Comparison of ENCODE assay signal across 17 cellular contexts in genomic region chr3:31552103-31552502, GRCh38. TPM values are rescaled to one million over a fixed set of nuclear protein-coding genes. Genes with fewer than 3 reads are reported as not detected.
A peak's percentile ranks its signal among the peaks of the same experiment; 100 is the strongest.
DNase-seq lines count a peak whose midpoint lies in the region; ATAC-seq, FAIRE-seq and TF ChIP-seq lines count a peak whose summit lies in the region.
"Had no signal": no experiment of that assay in that cellular context is flagged by ENCODE, and none has a peak within 500 bp of the region (broad histone marks: within the 10 kb centered on the region; RNA-seq: fewer than 3 reads in every experiment).

No MANE protein-coding gene starts in this region.

- no peak overlapping the region for H3K27ac ChIP-seq in CD4-positive, alpha-beta T cell (ENCODE audit: low read depth, low read length)
- H3K27ac ChIP-seq in GM12878 (ENCODE audit: control insufficient read depth, insufficient read depth), result no peak overlapping the region
- H3K27ac ChIP-seq in right lobe of liver, result no peak overlapping the region

- no peak overlapping the region for H3K4me3 Mint-ChIP-seq in activated naive CD4-positive, alpha-beta T cell treated with anti-CD3 and anti-CD28 coated beads, Interleukin-2, amount 50 U/mL, for 24 hours
- H3K4me3 Mint-ChIP-seq in CD4-positive, alpha-beta T cell, result peak overlapping the region; percentile 4

- H3K36me3 ChIP-seq in GM12878 (ENCODE audit: control insufficient read depth in 2 of 2, insufficient read depth in 2 of 2, low read length in 1 of 2), result no peaks in the 10 kb centered on the region; a peak in 2 of 4 replicates
- no peaks in the 10 kb centered on the region for H3K36me3 ChIP-seq in right lobe of liver
- no peaks in the 10 kb centered on the region for H3K36me3 ChIP-seq in BE2C

- TF ChIP-seq CTCF in CD4-positive, alpha-beta T cell (IDR thresholded peaks at IDR 0.05), result no peak
- TF ChIP-seq CTCF in GM12878 (IDR thresholded peaks at IDR 0.05 in 2 of 3, conservative IDR thresholded peaks at IDR 0.05 in 1 of 3; ENCODE audit: control insufficient read depth in 2 of 3, extremely low read depth in 1 of 3, insufficient read depth in 1 of 3, low read depth in 3 of 3, low read length in 3 of 3) (no peak), right lobe of liver (IDR thresholded peaks at IDR 0.05) (no peak), BE2C (IDR thresholded peaks at IDR 0.05; ENCODE audit: low read depth, low read length) (no peak)

- SMC1A ChIA-PET in GM12878 (lab: Charles Lee; ENCODE audit: uncharacterized antibody, unreplicated experiment), result interaction anchor here (0.9 to 1.4 kb wide), 3 partner anchors 12 to 29 kb away, joined by 3 read pairs; no protein-coding TSS in a partner anchor

- no peak overlapping the region for H3K4me2 ChIP-seq in GM12878 (ENCODE audit: control insufficient read depth, insufficient read depth)

- FAIRE-seq in GM12878 (lab: Jason Lieb, UNC), result no peak
- FAIRE-seq: H1, HTR-8/SVneo had no signal

- RAD21 ChIA-PET in GM12878 (lab: Charles Lee; ENCODE audit: unreplicated experiment), result interaction anchor here (1.1 kb wide), 1 partner anchor 216 kb away, joined by 4 read pairs; no protein-coding TSS in a partner anchor

- H3K9me3 ChIP-seq in CD4-positive, alpha-beta T cell (ENCODE audit: control insufficient read depth, low read length), result no peaks in the 10 kb centered on the region
- H3K9me3 ChIP-seq in GM12878 (replicated peaks; ENCODE audit: control insufficient read depth, insufficient read depth, low read length) (peaks cover 4% of the 10 kb centered on the region; the same call in 2 of the 3 replicates), right lobe of liver (no peaks in the 10 kb centered on the region), BE2C (no peaks in the 10 kb centered on the region)
- H3K9me3 ChIP-seq: HAP-1 had no signal

- CTCF ChIA-PET in CD4-positive, alpha-beta T cell (lab: Charles Lee), result interaction anchor here (1.6 kb wide), 1 partner anchor 12 kb away, joined by 4 read pairs; no protein-coding TSS in a partner anchor
- CTCF ChIA-PET in GM12878 (lab: Yijun Ruan, JAX), result interaction anchor here (0.7 to 3.5 kb wide), 5 partner anchors 12 to 143 kb away, joined by 4 to 19 read pairs (median 5); no protein-coding TSS in a partner anchor

- in situ Hi-C loops in GM12878 (cut with MboI), result no loop called here

- H3K4me3 ChIP-seq in GM12878 (no peak overlapping the region), right lobe of liver (no peak overlapping the region), BE2C (ENCODE audit: low read depth, low read length) (no peak overlapping the region)
- H3K4me3 ChIP-seq: HAP-1 had no signal

- no peaks in the 10 kb centered on the region for H3K9me3 Mint-ChIP-seq in activated naive CD4-positive, alpha-beta T cell treated with anti-CD3 and anti-CD28 coated beads, Interleukin-2, amount 50 U/mL, for 24 hours
- H3K9me3 Mint-ChIP-seq in activated naive CD4-positive, alpha-beta T cell treated with anti-CD3 and anti-CD28 coated beads, Interleukin-2, amount 50 U/mL, for 72 hours, result peaks cover 5 to 10% of the 10 kb centered on the region in 2 donors
- H3K9me3 Mint-ChIP-seq in CD4-positive, alpha-beta T cell, result peaks cover 5% of the 10 kb centered on the region

- H3K27ac Mint-ChIP-seq in activated naive CD4-positive, alpha-beta T cell treated with anti-CD3 and anti-CD28 coated beads, Interleukin-2, amount 50 U/mL, for 24 hours, result peak overlapping the region; percentile 6
- H3K27ac Mint-ChIP-seq in activated naive CD4-positive, alpha-beta T cell treated with anti-CD3 and anti-CD28 coated beads, Interleukin-2, amount 50 U/mL, for 72 hours, result no peak overlapping the region
- peak overlapping the region; percentile 10 for H3K27ac Mint-ChIP-seq in CD4-positive, alpha-beta T cell

- no peaks in the 10 kb centered on the region for H3K27me3 ChIP-seq in CD4-positive, alpha-beta T cell (ENCODE audit: control insufficient read depth, insufficient read depth, low read length)
- H3K27me3 ChIP-seq in GM12878 (replicated peaks in 1 of 2; ENCODE audit: control insufficient read depth in 2 of 2, insufficient read depth in 2 of 2, low read length in 1 of 2), result no peaks in the 10 kb centered on the region
- no peaks in the 10 kb centered on the region for H3K27me3 ChIP-seq in right lobe of liver
- no peaks in the 10 kb centered on the region for H3K27me3 ChIP-seq in BE2C

- no peaks in the 10 kb centered on the region; the same call in 1 of the 2 replicates for H4K20me1 ChIP-seq in GM12878 (ENCODE audit: control insufficient read depth, insufficient read depth)

- TF ChIP-seq RAD21 in GM12878 (IDR thresholded peaks at IDR 0.05; ENCODE audit: insufficient read depth, low read depth, low read length), result no peak

- WGBS in GM12878 (ENCODE audit: insufficient coverage, insufficient replicate concordance, low lambda C conversion rate, missing lambda C conversion rate), result 100% methylated on average over 1 of the region's 1 CpG
- WGBS in right lobe of liver (ENCODE audit: insufficient coverage, low coverage, low lambda C conversion rate, missing lambda C conversion rate), result 27% methylated on average over 1 of the region's 1 CpG

- peaks cover 90% of the 10 kb centered on the region for H3K4me1 Mint-ChIP-seq in activated naive CD4-positive, alpha-beta T cell treated with anti-CD3 and anti-CD28 coated beads, Interleukin-2, amount 50 U/mL, for 24 hours
- peaks cover 94% of the 10 kb centered on the region for H3K4me1 Mint-ChIP-seq in CD4-positive, alpha-beta T cell (ENCODE audit: low read depth)

- TF ChIP-seq POLR2A in GM12878 (IDR thresholded peaks at IDR 0.05; ENCODE audit: low read depth, low read length) (no peak), right lobe of liver (IDR thresholded peaks at IDR 0.05) (no peak)

- no peak overlapping the region for H2AFZ ChIP-seq in GM12878 (ENCODE audit: control insufficient read depth, low read depth, low read length)

- H3K4me1 ChIP-seq in GM12878 (ENCODE audit: control insufficient read depth, insufficient read depth, low read length), result no peaks in the 10 kb centered on the region
- peaks cover 0 to 16% (median 5%) of the 10 kb centered on the region in 4 donors for H3K4me1 ChIP-seq in right lobe of liver
- H3K4me1 ChIP-seq in BE2C, result no peaks in the 10 kb centered on the region
- H3K4me1 ChIP-seq: HAP-1 had no signal

- H3K27me3 Mint-ChIP-seq in activated naive CD4-positive, alpha-beta T cell treated with anti-CD3 and anti-CD28 coated beads, Interleukin-2, amount 50 U/mL, for 24 hours, result no peaks in the 10 kb centered on the region
- no peaks in the 10 kb centered on the region for H3K27me3 Mint-ChIP-seq in CD4-positive, alpha-beta T cell
- H3K27me3 Mint-ChIP-seq: CD4-positive, alpha-beta memory T cell had no signal

- POLR2A ChIA-PET in CD4-positive, alpha-beta T cell (lab: Charles Lee), result interaction anchor here (1.3 kb wide), 1 partner anchor 20 kb away, joined by 8 read pairs; the partner anchor contains the start of gene STT3B
- POLR2A ChIA-PET in GM12878 (lab: Charles Lee), result no interaction called here

- no peak for TF ChIP-seq EP300 in GM12878 (IDR thresholded peaks at IDR 0.05; ENCODE audit: borderline replicate concordance in 1 of 2, control insufficient read depth in 1 of 2, low read depth in 2 of 2, low read length in 2 of 2)

- H3K9ac ChIP-seq in GM12878 (ENCODE audit: control insufficient read depth, insufficient read depth, low read length), result no peak overlapping the region

- no peak for DNase-seq in activated naive CD4-positive, alpha-beta T cell treated with anti-CD3 and anti-CD28 coated beads, Interleukin-2, amount 50 U/mL, for 72 hours (ENCODE audit: low spot score in 2 of 2)
- no peak for DNase-seq in CD4-positive, alpha-beta T cell
- DNase-seq in GM12878 (ENCODE audit: low read depth, low spot score), result no peak
- DNase-seq in right lobe of liver, result no peak
- no peak for DNase-seq in EL
- DNase-seq in BE2C, result no peak
- DNase-seq in SKM-1 (lab: John Stamatoyannopoulos, UW; ENCODE audit: unreplicated experiment), result no peak
- DNase-seq: 8988T; ACHN; C1 segment of cervical spinal cord; CD4-positive, alpha-beta memory T cell; DMS79; GDM1 had no signal

- peaks cover 9% of the 10 kb centered on the region for H3K36me3 Mint-ChIP-seq in activated naive CD4-positive, alpha-beta T cell treated with anti-CD3 and anti-CD28 coated beads, Interleukin-2, amount 50 U/mL, for 24 hours
- peaks cover 0 to 37% of the 10 kb centered on the region in 2 donors for H3K36me3 Mint-ChIP-seq in activated naive CD4-positive, alpha-beta T cell treated with anti-CD3 and anti-CD28 coated beads, Interleukin-2, amount 50 U/mL, for 72 hours
- peaks cover 17% of the 10 kb centered on the region for H3K36me3 Mint-ChIP-seq in CD4-positive, alpha-beta T cell (ENCODE audit: low read depth)

- peaks cover 93% of the 10 kb centered on the region for H3K79me2 ChIP-seq in GM12878 (ENCODE audit: control insufficient read depth, insufficient read depth, low read length)

- BruUV-seq in GM12878 (replicated peaks; lab: Mats Ljungman, UMichigan), result TSS peak; percentile 4

- ATAC-seq in activated naive CD4-positive, alpha-beta T cell treated with anti-CD3 and anti-CD28 coated beads, Interleukin-2, amount 50 U/mL, for 72 hours, result no peak
- ATAC-seq in CD4-positive, alpha-beta T cell (ENCODE audit: poor library complexity), result no peak
- ATAC-seq in GM12878 (no peak), right lobe of liver (peak; percentile 49 to 64 (median 60))

- intact Hi-C loops in CD4-positive, alpha-beta T cell (cut with DNase I, micrococcal nuclease), result loop anchor here in 1 of 2 experiments (5.0 kb wide), 1 partner anchor 140 kb away; no protein-coding TSS in a partner anchor
- intact Hi-C loops in GM12878 (cut with micrococcal nuclease; ENCODE audit: unreplicated experiment), result loop anchor here (5.0 kb wide), 2 partner anchors 145 to 215 kb away; no protein-coding TSS in a partner anchor
- intact Hi-C loops in right lobe of liver (cut with DNase I), result no loop called here

RNA-seq across cellular contexts. Expression of gene STT3B, which starts 19.4 kb away (rescaled TPM):
- 100 to 1,000 TPM in 1 of 2 donors, 10 to 100 TPM in 1; 93.5 to 132 TPM for total RNA-seq in activated naive CD4-positive, alpha-beta T cell treated with anti-CD3 and anti-CD28 coated beads, Interleukin-2, amount 50 U/mL, for 72 hours
- 100 to 1,000 TPM; 111 to 113 TPM for total RNA-seq in CD4-positive, alpha-beta T cell
- 279 and 287 TPM in 2 replicates for total RNA-seq in GM12878 (2013; cell fraction: nucleolus; rRNA removed)
- 93.5 and 99.7 TPM in 2 replicates for total RNA-seq in GM12878 (2014; rRNA removed)
- 125 and 135 TPM in 2 replicates for total RNA-seq in GM12878 (2014; rRNA removed; fragmentation: Illumina TruSeq; extraction: Trizol)
- 83.9 and 87.3 TPM in 2 replicates for total RNA-seq in GM12878 (2021)
- polyA plus RNA-seq in GM12878 (2011; ENCODE audit: low read depth), result 51.0 TPM
- 208 and 308 TPM in 2 replicates for polyA plus RNA-seq in GM12878 (2011; rRNA removed)
- 76.6 and 78.3 TPM in 2 replicates for polyA plus RNA-seq in GM12878 (2011; cell fraction: cytosol; rRNA removed)
- polyA plus RNA-seq in GM12878 (2011; cell fraction: nucleus; rRNA removed), result 99.2 and 113 TPM in 2 replicates
- polyA plus RNA-seq in GM12878 (2012), result 73.1 and 105 TPM in 2 replicates
- polyA plus RNA-seq in GM12878 (2014; fragmentation: Illumina TruSeq; extraction: Trizol), result 80.0 and 89.8 TPM in 2 replicates
- 10 to 100 TPM; 19.9 to 29.3 TPM for polyA plus RNA-seq in GM12878 (2014; fragmentation: Nextera tagmentation; extraction: Ambion mirVana)
- 55.9 and 71.1 TPM in 2 replicates for polyA plus RNA-seq in GM12878 (2014; rRNA removed)
- 10 to 100 TPM; 29.9 to 79.2 TPM for polyA plus RNA-seq in GM12878 (2016; fragmentation: Nextera tagmentation; extraction: Ambion mirVana)
- 213 and 270 TPM in 2 replicates for polyA minus RNA-seq in GM12878 (2011; rRNA and poly(A)+ RNA removed)
- polyA minus RNA-seq in GM12878 (2011; cell fraction: cytosol; rRNA and poly(A)+ RNA removed), result 78.4 and 86.4 TPM in 2 replicates
- polyA minus RNA-seq in GM12878 (2011; cell fraction: nucleus; rRNA and poly(A)+ RNA removed), result 110 and 166 TPM in 2 replicates
- 10 to 100 TPM; 53.8 to 70.9 (median 65.1) TPM for total RNA-seq in right lobe of liver
- polyA plus RNA-seq in BE2C (2012; ENCODE audit: insufficient read depth, insufficient read length, low read depth), result 15.6 TPM

Comparison
In these comparisons a context has a peak if more than half of its experiments do, and no peak if none do; other contexts are left out.
1. H3K27ac Mint-ChIP-seq: peak in activated naive CD4-positive, alpha-beta T cell treated with anti-CD3 and anti-CD28 coated beads, Interleukin-2, amount 50 U/mL, for 24 hours (single experiment) and CD4-positive, alpha-beta T cell (single experiment); none in activated naive CD4-positive, alpha-beta T cell treated with anti-CD3 and anti-CD28 coated beads, Interleukin-2, amount 50 U/mL, for 72 hours (0 of 2).
2. ATAC-seq: peak in right lobe of liver (4 of 4); none in activated naive CD4-positive, alpha-beta T cell treated with anti-CD3 and anti-CD28 coated beads, Interleukin-2, amount 50 U/mL, for 72 hours (0 of 2), CD4-positive, alpha-beta T cell (single experiment) and GM12878 (single experiment).